23 cellular contexts compared by ENCODE assay signal in genomic region chr9:93417538-93417937, GRCh38.
"Had no signal": no experiment of that assay in that cellular context is flagged by ENCODE, and none has a peak within 500 bp of the region (broad histone marks: within the 10 kb centered on the region; RNA-seq: fewer than 3 reads in every experiment).

No MANE protein-coding gene starts in this region.

- H3K4me3 ChIP-seq: colonic mucosa, coronary artery, dorsolateral prefrontal cortex, esophagus muscularis mucosa, esophagus squamous epithelium, gastrocnemius medialis, gastroesophageal sphincter, heart left ventricle, heart right ventricle had no signal

- H3K36me3 ChIP-seq: colonic mucosa, esophagus muscularis mucosa, esophagus squamous epithelium, gastrocnemius medialis, gastroesophageal sphincter, heart left ventricle, heart right ventricle had no signal

- H3K27ac ChIP-seq: colonic mucosa, coronary artery, dorsolateral prefrontal cortex, epithelial cell of prostate, esophagus muscularis mucosa, esophagus squamous epithelium, foreskin keratinocyte, gastrocnemius medialis, gastroesophageal sphincter, heart left ventricle, heart right ventricle had no signal

- ATAC-seq: effector memory CD8-positive, alpha-beta T cell; esophagus mucosa; foreskin keratinocyte; gastrocnemius medialis; gastroesophageal sphincter; heart left ventricle; heart right ventricle had no signal

- H3K4me1 ChIP-seq: colonic mucosa, esophagus squamous epithelium, foreskin keratinocyte, gastrocnemius medialis, heart left ventricle, heart right ventricle had no signal

- DNase-seq: colonic mucosa; cortex of kidney; dermis blood vessel endothelial cell; dorsolateral prefrontal cortex; effector CD4-positive, alpha-beta T cell; effector CD8-positive, alpha-beta T cell; effector memory CD4-positive, alpha-beta T cell; effector memory CD8-positive, alpha-beta T cell; endodermal cell; erythroblast; esophagus squamous epithelium; foreskin fibroblast; foreskin keratinocyte; foreskin melanocyte; gastrocnemius medialis; glutamatergic neuron; heart left ventricle; heart right ventricle had no signal

- H3K9me3 ChIP-seq: colonic mucosa, gastrocnemius medialis had no signal
